Comparison of ENCODE assay signal across 1 cellular context in genomic region chr20:61422636-61423425, GRCh38.
A peak's percentile ranks its signal among the peaks of the same experiment; 100 is the strongest.
TF ChIP-seq lines count a peak whose summit lies in the region.

No MANE protein-coding gene starts in this region.

TF ChIP-seq in WTC11, 78 proteins besides CTCF, POLR2A, EP300 and RAD21 (continued from another document):
- TF ChIP-seq STAT6 (CRISPR knock-in tag; conservative IDR thresholded peaks at IDR 0.05; ENCODE audit: low read depth) (no peak), ZNF281 (CRISPR knock-in tag; IDR thresholded peaks at IDR 0.05) (no peak), ZNF425 (CRISPR knock-in tag; conservative IDR thresholded peaks at IDR 0.05) (no peak), ZMAT4 (CRISPR knock-in tag; IDR thresholded peaks at IDR 0.05) (no peak), USF2 (CRISPR knock-in tag; IDR thresholded peaks at IDR 0.05) (peak; percentile 86), FOXK1 (CRISPR knock-in tag; IDR thresholded peaks at IDR 0.05) (no peak), ATF2 (CRISPR knock-in tag; IDR thresholded peaks at IDR 0.05; ENCODE audit: borderline replicate concordance, low read depth) (no peak), CREM (CRISPR knock-in tag; IDR thresholded peaks at IDR 0.05) (no peak), MYBL2 (CRISPR knock-in tag; IDR thresholded peaks at IDR 0.05) (no peak), USF1 (CRISPR knock-in tag; IDR thresholded peaks at IDR 0.05) (peak; percentile 83; the same call in 1 of the 2 replicates), MAX (CRISPR knock-in tag; IDR thresholded peaks at IDR 0.05) (peak; percentile 58; the same call in 1 of the 2 replicates), PRDM15 (CRISPR knock-in tag; IDR thresholded peaks at IDR 0.05) (no peak), NFATC4 (CRISPR knock-in tag; IDR thresholded peaks at IDR 0.05) (no peak), TEAD4 (CRISPR knock-in tag; IDR thresholded peaks at IDR 0.05) (no peak), SOX15 (CRISPR knock-in tag; IDR thresholded peaks at IDR 0.05) (no peak)
